Comparison of ENCODE assay signal across 16 cellular contexts in genomic region chr9:91825422-91825821, GRCh38.
A peak's percentile ranks its signal among the peaks of the same experiment; 100 is the strongest.
DNase-seq lines count a peak whose midpoint lies in the region; ATAC-seq and TF ChIP-seq lines count a peak whose summit lies in the region.
"Had no signal": no experiment of that assay in that cellular context is flagged by ENCODE, and none has a peak within 500 bp of the region (broad histone marks: within the 10 kb centered on the region; RNA-seq: fewer than 3 reads in every experiment).

No MANE protein-coding gene starts in this region.

- no peak overlapping the region for H3K4me3 ChIP-seq in fibroblast of villous mesenchyme (ENCODE audit: low read depth, low read length)
- H3K4me3 ChIP-seq in skin epidermis, result peak overlapping the region in 1 of 7 experiments; percentile 4
- H3K4me3 ChIP-seq: lower lobe of right lung had no signal

- H3K27ac ChIP-seq in skin epidermis, result peak overlapping the region in 16 of 21 experiments; percentile 0 to 83 (median 47)
- H3K27ac ChIP-seq: lower lobe of right lung had no signal

- TF ChIP-seq CTCF in fibroblast of villous mesenchyme (IDR thresholded peaks at IDR 0.05; ENCODE audit: insufficient read depth, low read depth, low read length), result no peak

- ATAC-seq in GM18511 (IDR thresholded peaks at IDR 0.05; ENCODE audit: unreplicated experiment), result no peak
- ATAC-seq: activated T-cell treated with anti-CD3 and anti-CD28 coated beads, Interleukin-2, amount 50 U/mL, for 72 hours; naive thymus-derived CD8-positive, alpha-beta T cell had no signal

- DNase-seq in GM03348 (ENCODE audit: low spot score) (peak; percentile 47), amniotic epithelial cell (ENCODE audit: low read depth) (peak; percentile 83), fibroblast of villous mesenchyme (ENCODE audit: low read depth) (peak; percentile 83), NCI-H1092 (lab: John Stamatoyannopoulos, UW) (no peak)
- DNase-seq in stimulated activated CD4-positive, alpha-beta T cell treated with anti-CD3 and anti-CD28 coated beads, Interleukin-1b, Interleukin-23, amount 100 ng/mL, for 48 hours, result no peak
- no peak for DNase-seq in activated CD8-positive, alpha-beta memory T cell treated with anti-CD3 and anti-CD28 coated beads, Interleukin-2, amount 50 U/mL, for 48 hours
- DNase-seq: activated T-cell treated with anti-CD3 and anti-CD28 coated beads, Interleukin-2, amount 50 U/mL, for 72 hours; amygdala; cortex of kidney; erythroblast; GOT3; lower lobe of right lung; naive thymus-derived CD8-positive, alpha-beta T cell; NCI-H1092 treated with DMSO at 0.1 percent for 48 hours had no signal

Comparison
In these comparisons a context has a peak if more than half of its experiments do, and no peak if none do; other contexts are left out.
1. DNase-seq: peak in GM03348 (single experiment), amniotic epithelial cell (single experiment) and fibroblast of villous mesenchyme (single experiment); none in stimulated activated CD4-positive, alpha-beta T cell treated with anti-CD3 and anti-CD28 coated beads, Interleukin-1b, Interleukin-23, amount 100 ng/mL, for 48 hours (single experiment), NCI-H1092 (single experiment) and activated CD8-positive, alpha-beta memory T cell treated with anti-CD3 and anti-CD28 coated beads, Interleukin-2, amount 50 U/mL, for 48 hours (single experiment).